ENCODE assay signal across 17 cellular contexts in the genomic region with DNA sequence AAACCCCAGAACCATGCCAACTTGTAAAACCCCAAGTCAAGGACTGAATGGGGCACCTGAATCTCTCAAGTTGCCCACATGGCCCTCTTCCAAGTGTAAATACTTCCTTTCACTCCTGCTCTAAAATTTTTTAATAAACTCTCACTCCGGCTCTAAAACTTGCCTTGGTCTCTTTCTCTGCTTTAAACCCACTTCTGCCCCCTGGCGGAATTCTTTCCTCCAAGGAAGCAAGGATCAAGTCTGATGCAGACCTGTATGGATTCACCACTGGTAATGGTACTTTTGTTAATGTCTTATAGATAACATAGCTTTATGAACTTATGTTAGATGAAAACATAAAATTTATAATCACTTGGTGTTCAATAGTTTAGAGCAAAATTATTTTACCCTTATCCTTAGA. TPM values are rescaled to one million over a fixed set of nuclear protein-coding genes. Genes with fewer than 3 reads are reported as not detected.
A peak's percentile ranks its signal among the peaks of the same experiment; 100 is the strongest.
DNase-seq lines count a peak whose midpoint lies in the region; ATAC-seq and TF ChIP-seq lines count a peak whose summit lies in the region.
"Had no signal": no experiment of that assay in that cellular context is flagged by ENCODE, and none has a peak within 500 bp of the region (broad histone marks: within the 10 kb centered on the region; RNA-seq: fewer than 3 reads in every experiment).

No MANE protein-coding gene starts in this region.

- DNase-seq in AG10803 (ENCODE audit: low read depth), result no peak
- DNase-seq in HFF-Myc (ENCODE audit: extremely low read depth, low read depth), result no peak
- peak; percentile 36 for DNase-seq in RPMI7951 (ENCODE audit: low read depth)
- peak; percentile 13 for DNase-seq in fibroblast of villous mesenchyme (ENCODE audit: low read depth)
- no peak for DNase-seq in T1000 (lab: John Stamatoyannopoulos, UW)
- DNase-seq: activated B cell treated with CpG ODN at 0.5 μM for 24 hours; activated T-cell treated with anti-CD3 and anti-CD28 coated beads, Interleukin-2, amount 50 U/mL, for 4 hours; amniotic stem cell; CD4-positive, alpha-beta memory T cell; naive thymus-derived CD8-positive, alpha-beta T cell; NCI-H2171 treated with DMSO at 0.1 percent for 48 hours; SHP77 treated with DMSO at 0.1 percent for 48 hours; sigmoid colon had no signal

- TF ChIP-seq CTCF in AG10803 (conservative IDR thresholded peaks at IDR 0.05; ENCODE audit: low read length), result peak; percentile 26
- peak; percentile 14 for TF ChIP-seq CTCF in HFF-Myc (IDR thresholded peaks at IDR 0.05; ENCODE audit: low read depth, low read length, missing control alignments)
- TF ChIP-seq CTCF in fibroblast of villous mesenchyme (IDR thresholded peaks at IDR 0.05; ENCODE audit: insufficient read depth, low read depth, low read length), result peak; percentile 37

- ATAC-seq in GM18519 (IDR thresholded peaks at IDR 0.05; ENCODE audit: low FRiP score, unreplicated experiment), result no peak
- ATAC-seq in HG03571 (IDR thresholded peaks at IDR 0.05; ENCODE audit: unreplicated experiment), result no peak
- no peak for ATAC-seq in HG03196 (IDR thresholded peaks at IDR 0.05; ENCODE audit: unreplicated experiment)
- ATAC-seq: activated T-cell treated with anti-CD3 and anti-CD28 coated beads, Interleukin-2, amount 50 U/mL, for 4 hours; naive thymus-derived CD8-positive, alpha-beta T cell had no signal

- H3K4me3 ChIP-seq in AG10803 (ENCODE audit: low read length) (no peak overlapping the region), HFF-Myc (replicated peaks; ENCODE audit: low read depth, low read length) (no peak overlapping the region), fibroblast of villous mesenchyme (ENCODE audit: low read depth, low read length) (no peak overlapping the region)
- H3K4me3 ChIP-seq: HAP-1, sigmoid colon had no signal

RNA-seq across cellular contexts. Expression of a gene that starts 33.8 kb away (rescaled TPM):
- total RNA-seq in RPMI7951 (2014; rRNA removed; shearing (Covaris generic)), result under 0.01 TPM in 1 of 2 replicates, not detected in the other
- under 0.01 TPM in 1 of 2 replicates, not detected in the other for total RNA-seq in fibroblast of villous mesenchyme
- total RNA-seq: CD4-positive, alpha-beta memory T cell; naive thymus-derived CD8-positive, alpha-beta T cell had no signal

Comparison
In these comparisons a context has a peak if more than half of its experiments do, and no peak if none do; other contexts are left out.
1. DNase-seq: peak in RPMI7951 (single experiment) and fibroblast of villous mesenchyme (single experiment); none in AG10803 (single experiment), HFF-Myc (single experiment) and T1000 (single experiment).
2. Peak in every context shown above with its lines, with median percentiles within 50 percentile points of each other: CTCF ChIP-seq.